21 cellular contexts compared by ENCODE assay signal in the genomic region with DNA sequence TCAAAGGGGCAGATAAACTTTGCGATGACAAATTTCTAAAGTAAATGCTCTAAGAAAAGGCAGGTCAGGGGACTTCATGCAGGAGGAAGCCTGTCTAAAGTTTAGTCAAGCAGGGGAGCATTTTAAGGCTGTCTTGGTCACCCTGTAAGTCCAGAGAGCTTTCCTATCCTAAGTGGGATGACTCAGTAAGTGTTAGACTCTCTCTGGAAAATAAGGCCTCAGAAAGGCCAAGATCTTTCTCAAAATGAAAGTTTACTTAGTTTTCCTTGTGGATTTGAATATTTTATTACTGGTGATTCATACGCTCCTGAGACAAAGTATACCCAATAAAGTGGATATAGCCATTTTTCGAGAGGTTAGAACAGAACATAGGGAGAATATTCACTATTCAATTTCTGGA.
DNase-seq lines count a peak whose midpoint lies in the region; ATAC-seq and TF ChIP-seq lines count a peak whose summit lies in the region.
"Had no signal": no experiment of that assay in that cellular context is flagged by ENCODE, and none has a peak within 500 bp of the region (broad histone marks: within the 10 kb centered on the region; RNA-seq: fewer than 3 reads in every experiment).

No MANE protein-coding gene starts in this region.

- no peaks in the 10 kb centered on the region for H3K27me3 ChIP-seq in mesenchymal stem cell (ENCODE audit: control insufficient read depth in 1 of 2, insufficient read depth in 1 of 2, low read length in 2 of 2)
- no peaks in the 10 kb centered on the region for H3K27me3 ChIP-seq in upper lobe of left lung
- H3K27me3 ChIP-seq: Peyer's patch, SJCRH30 had no signal

- H2AFZ ChIP-seq in mesenchymal stem cell (ENCODE audit: low read depth, low read length), result no peak overlapping the region

- 94% methylated on average over 3 of the region's 3 CpGs for WGBS in mesenchymal stem cell
- WGBS in upper lobe of left lung, 2 donors, result 85 to 89% methylated on average over 3 of the region's 3 CpGs

- H2BK120ac ChIP-seq in mesenchymal stem cell (ENCODE audit: low read depth, low read length), result no peak overlapping the region

- H3K36me3 ChIP-seq in mesenchymal stem cell (ENCODE audit: control insufficient read depth in 1 of 2, insufficient read depth in 2 of 2, low read depth in 1 of 2, low read length in 2 of 2), result no peaks in the 10 kb centered on the region
- no peaks in the 10 kb centered on the region for H3K36me3 ChIP-seq in upper lobe of left lung
- H3K36me3 ChIP-seq: Peyer's patch, SJCRH30 had no signal

- TF ChIP-seq CTCF in upper lobe of left lung (IDR thresholded peaks at IDR 0.05), result no peak

- no peak overlapping the region for H2BK15ac ChIP-seq in mesenchymal stem cell (ENCODE audit: low read depth, poor library complexity, severe bottlenecking)

- H3K9ac ChIP-seq in mesenchymal stem cell (ENCODE audit: low read length), result no peak overlapping the region

- H3K23ac ChIP-seq in mesenchymal stem cell (ENCODE audit: low read length in 2 of 2), result no peak overlapping the region

- H3K4me2 ChIP-seq in mesenchymal stem cell (ENCODE audit: low read length, poor library complexity, severe bottlenecking), result no peak overlapping the region

- H3K27ac ChIP-seq in mesenchymal stem cell (ENCODE audit: low read length, poor library complexity, severe bottlenecking) (no peak overlapping the region), upper lobe of left lung (no peak overlapping the region)
- H3K27ac ChIP-seq: C4-2B, Peyer's patch, SJCRH30 had no signal

- H3K14ac ChIP-seq in mesenchymal stem cell (ENCODE audit: low read length in 2 of 2), result no peak overlapping the region

- TF ChIP-seq POLR2A in upper lobe of left lung (IDR thresholded peaks at IDR 0.05), result no peak

- no peak for TF ChIP-seq EP300 in upper lobe of left lung (IDR thresholded peaks at IDR 0.05)

- no peak overlapping the region for H4K8ac ChIP-seq in mesenchymal stem cell (ENCODE audit: low read length)

- H4K91ac ChIP-seq in mesenchymal stem cell (ENCODE audit: low read length), result no peak overlapping the region

- no peak overlapping the region for H2BK12ac ChIP-seq in mesenchymal stem cell (ENCODE audit: low read length in 2 of 2)

- H3K18ac ChIP-seq in mesenchymal stem cell (ENCODE audit: low read depth in 1 of 2, low read length in 2 of 2), result no peak overlapping the region

- ATAC-seq in upper lobe of left lung (ENCODE audit: low FRiP score in 2 of 2), result no peak

- no peak overlapping the region for H2AK5ac ChIP-seq in mesenchymal stem cell (ENCODE audit: low read length, severe bottlenecking)

- peak; percentile 70 for DNase-seq in LHCN-M2 (ENCODE audit: low read depth)
- DNase-seq in T1000 (lab: John Stamatoyannopoulos, UW), result peak; percentile 20
- peak; percentile 11 for DNase-seq in mesenchymal stem cell
- peak; percentile 43 for DNase-seq in stromal cell of bone marrow (ENCODE audit: low read depth)
- DNase-seq in HPDE6-E6E7 (ENCODE audit: extremely low spot score), result no peak
- DNase-seq in upper lobe of left lung, result no peak
- DNase-seq in SW480 (ENCODE audit: low spot score), result no peak
- DNase-seq: Calu3; CD8-positive, alpha-beta memory T cell; GF-D8; KBM-7; NCI-H1105; NCI-H146; NCI-H2029; NCI-H2227 treated with DMSO at 0.1 percent for 48 hours; NCI-H510A; NCI-H748 treated with DMSO at 0.1 percent for 48 hours; NK-92 treated with Interleukin-12 subunit alpha and Interleukin-12 subunit beta, amount 100 ng/mL, for 24 hours; Peyer's patch; SJCRH30 had no signal

- H3K4me1 ChIP-seq in mesenchymal stem cell (ENCODE audit: control insufficient read depth, insufficient read depth, low read depth, low read length), result no peaks in the 10 kb centered on the region
- H3K4me1 ChIP-seq in upper lobe of left lung, result no peaks in the 10 kb centered on the region
- H3K4me1 ChIP-seq: Peyer's patch, SJCRH30 had no signal

- H3K9me3 ChIP-seq in mesenchymal stem cell (ENCODE audit: control insufficient read depth, low read length) (peaks cover 25% of the 10 kb centered on the region), upper lobe of left lung (no peaks in the 10 kb centered on the region)
- H3K9me3 ChIP-seq: SJCRH30 had no signal

- H3K4ac ChIP-seq in mesenchymal stem cell (ENCODE audit: low read depth in 1 of 2, low read length in 2 of 2), result no peak overlapping the region

- no peaks in the 10 kb centered on the region for H3K79me1 ChIP-seq in mesenchymal stem cell (replicated peaks; ENCODE audit: low read length, poor library complexity, severe bottlenecking)

- H3K4me3 ChIP-seq in mesenchymal stem cell (ENCODE audit: insufficient read depth in 1 of 2, low read depth in 1 of 2, low read length in 2 of 2), result no peak overlapping the region
- no peak overlapping the region for H3K4me3 ChIP-seq in upper lobe of left lung
- H3K4me3 ChIP-seq: Peyer's patch, SJCRH30 had no signal

- no peak overlapping the region for H2BK5ac ChIP-seq in mesenchymal stem cell (ENCODE audit: low read depth, low read length, poor library complexity, severe bottlenecking)

Comparison
In these comparisons a context has a peak if more than half of its experiments do, and no peak if none do; other contexts are left out.
1. DNase-seq: peak in LHCN-M2 (single experiment), T1000 (single experiment), mesenchymal stem cell (single experiment) and stromal cell of bone marrow (single experiment); none in HPDE6-E6E7 (single experiment), upper lobe of left lung (0 of 2) and SW480 (single experiment).